In the genomic region with DNA sequence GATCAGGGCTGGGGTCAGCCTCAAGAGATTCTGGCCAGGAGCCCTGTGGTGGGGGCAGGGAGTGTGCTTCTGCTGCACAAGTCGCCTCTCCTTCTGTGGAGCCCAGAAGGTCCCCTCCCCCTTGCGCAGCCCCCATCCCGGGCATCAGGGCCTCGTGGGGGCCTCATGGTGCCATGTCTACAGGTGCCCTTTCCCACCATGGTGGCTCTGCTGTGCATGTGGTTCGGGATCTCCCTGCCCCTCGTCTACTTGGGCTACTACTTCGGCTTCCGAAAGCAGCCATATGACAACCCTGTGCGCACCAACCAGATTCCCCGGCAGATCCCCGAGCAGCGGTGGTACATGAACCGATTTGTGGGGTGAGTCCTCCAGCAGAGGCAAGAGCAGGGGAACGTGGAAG, we compare ENCODE assay signal across 15 cellular contexts.
"Had no signal": no experiment of that assay in that cellular context is flagged by ENCODE, and none has a peak within 500 bp of the region (broad histone marks: within the 10 kb centered on the region; RNA-seq: fewer than 3 reads in every experiment).

No MANE protein-coding gene starts in this region.

- H3K4me1 Mint-ChIP-seq: activated CD4-positive, alpha-beta T cell treated with anti-CD3 and anti-CD28 coated beads, Interleukin-2, amount 10 ng/mL, durations not matched to agents 7 days and 5 days; mesothelial cell of epicardium; neural crest cell had no signal

- H3K9me3 ChIP-seq: SJSA1, thyroid gland had no signal

- H3K27ac ChIP-seq: brain microvascular endothelial cell, SJSA1, thyroid gland had no signal

- H3K9me3 Mint-ChIP-seq: activated CD4-positive, alpha-beta T cell treated with anti-CD3 and anti-CD28 coated beads, Interleukin-2, amount 10 ng/mL, durations not matched to agents 7 days and 5 days; activated naive CD8-positive, alpha-beta T cell treated with anti-CD3 and anti-CD28 coated beads, Interleukin-2, amount 10 ng/mL, durations not matched to agents 7 days and 5 days; activated T-helper 2 cell treated with anti-CD3 and anti-CD28 coated beads, Interferon-gamma antibody, Interleukin-2, Interleukin-4, amounts not matched to agents 10 μg/mL and 5 μg/mL and 100 μg/mL, durations not matched to agents 14 hours and 24 hours and 36 hours; immature natural killer cell; mesothelial cell of epicardium; neural crest cell had no signal

- H3K4me3 Mint-ChIP-seq: activated CD4-positive, alpha-beta T cell treated with anti-CD3 and anti-CD28 coated beads, Interleukin-2, amount 10 ng/mL, durations not matched to agents 7 days and 5 days; activated naive CD8-positive, alpha-beta T cell treated with anti-CD3 and anti-CD28 coated beads, Interleukin-2, amount 10 ng/mL, durations not matched to agents 7 days and 5 days; immature natural killer cell; mesothelial cell of epicardium; neural crest cell had no signal

- H3K27ac Mint-ChIP-seq: activated CD4-positive, alpha-beta T cell treated with anti-CD3 and anti-CD28 coated beads, Interleukin-2, amount 10 ng/mL, durations not matched to agents 7 days and 5 days; activated naive CD8-positive, alpha-beta T cell treated with anti-CD3 and anti-CD28 coated beads, Interleukin-2, amount 10 ng/mL, durations not matched to agents 7 days and 5 days; activated T-helper 2 cell treated with anti-CD3 and anti-CD28 coated beads, Interferon-gamma antibody, Interleukin-2, Interleukin-4, amounts not matched to agents 10 μg/mL and 5 μg/mL and 100 μg/mL, durations not matched to agents 14 hours and 24 hours and 36 hours; mesothelial cell of epicardium had no signal

- ATAC-seq: sciatic nerve had no signal

- H3K27me3 ChIP-seq: brain microvascular endothelial cell, SJSA1, thyroid gland had no signal

- H3K27me3 Mint-ChIP-seq: activated CD4-positive, alpha-beta T cell treated with anti-CD3 and anti-CD28 coated beads, Interleukin-2, amount 10 ng/mL, durations not matched to agents 7 days and 5 days; activated naive CD8-positive, alpha-beta T cell treated with anti-CD3 and anti-CD28 coated beads, Interleukin-2, amount 10 ng/mL, durations not matched to agents 7 days and 5 days had no signal

- H3K4me3 ChIP-seq: SJSA1, thyroid gland had no signal

- DNase-seq: activated CD4-positive, alpha-beta T cell treated with anti-CD3 and anti-CD28 coated beads, Interleukin-2, amount 10 ng/mL, durations not matched to agents 7 days and 5 days; activated CD8-positive, alpha-beta memory T cell treated with anti-CD3 and anti-CD28 coated beads for 24 hours; activated naive CD8-positive, alpha-beta T cell treated with anti-CD3 and anti-CD28 coated beads, Interleukin-2, amount 10 ng/mL, durations not matched to agents 7 days and 5 days; anterior cingulate cortex; brain microvascular endothelial cell; dermis blood vessel endothelial cell; foreskin melanocyte; immature natural killer cell; stimulated activated CD4-positive, alpha-beta T cell treated with anti-CD3 and anti-CD28 coated beads, Interleukin-1b, Interleukin-23, amount 100 ng/mL, for 48 hours; thyroid gland had no signal
